36 cellular contexts compared by ENCODE assay signal in genomic region chr18:42861259-42861658, GRCh38.
"Had no signal": no experiment of that assay in that cellular context is flagged by ENCODE, and none has a peak within 500 bp of the region (broad histone marks: within the 10 kb centered on the region; RNA-seq: fewer than 3 reads in every experiment).

No MANE protein-coding gene starts in this region.

- H3K27ac ChIP-seq: brain microvascular endothelial cell, KMS-11, SJCRH30, SK-N-MC, WERI-Rb-1 had no signal

- H3K27me3 Mint-ChIP-seq: activated CD4-positive, alpha-beta memory T cell treated with anti-CD3 and anti-CD28 coated beads, Interleukin-2, amount 10 ng/mL, durations not matched to agents 7 days and 5 days; activated CD8-positive, alpha-beta memory T cell treated with anti-CD3 and anti-CD28 coated beads, Interleukin-2, amount 10 ng/mL, durations not matched to agents 7 days and 5 days; activated naive CD8-positive, alpha-beta T cell treated with anti-CD3 and anti-CD28 coated beads for 36 hours; activated T-helper 17 cell treated with anti-CD3 and anti-CD28 coated beads, Interleukin-2, amount 50 U/mL, for 72 hours; T-cell; T-helper 17 cell had no signal

- H3K27ac Mint-ChIP-seq: activated CD4-positive, alpha-beta memory T cell treated with anti-CD3 and anti-CD28 coated beads, Interleukin-2, amount 10 ng/mL, durations not matched to agents 7 days and 5 days; activated CD8-positive, alpha-beta memory T cell treated with anti-CD3 and anti-CD28 coated beads, Interleukin-2, amount 10 ng/mL, durations not matched to agents 7 days and 5 days; activated naive CD8-positive, alpha-beta T cell treated with anti-CD3 and anti-CD28 coated beads for 36 hours; activated T-cell treated with anti-CD3 and anti-CD28 coated beads, Interleukin-2, amount 50 U/mL, for 72 hours; activated T-helper 17 cell treated with anti-CD3 and anti-CD28 coated beads, Interleukin-2, amount 50 U/mL, for 72 hours; T-cell; T-helper 17 cell had no signal

- H3K4me1 ChIP-seq: SJCRH30 had no signal

- H3K27me3 ChIP-seq: brain microvascular endothelial cell, SJCRH30 had no signal

- H3K4me1 Mint-ChIP-seq: activated CD4-positive, alpha-beta memory T cell treated with anti-CD3 and anti-CD28 coated beads, Interleukin-2, amount 10 ng/mL, durations not matched to agents 7 days and 5 days; activated CD8-positive, alpha-beta memory T cell treated with anti-CD3 and anti-CD28 coated beads, Interleukin-2, amount 10 ng/mL, durations not matched to agents 7 days and 5 days; activated naive CD8-positive, alpha-beta T cell treated with anti-CD3 and anti-CD28 coated beads for 36 hours; activated T-helper 17 cell treated with anti-CD3 and anti-CD28 coated beads, Interleukin-2, amount 50 U/mL, for 72 hours; T-cell; T-helper 17 cell had no signal

- H3K4me3 ChIP-seq: SJCRH30, SK-N-MC had no signal

- H3K36me3 ChIP-seq: brain microvascular endothelial cell, SJCRH30, WERI-Rb-1 had no signal

- H3K9me3 ChIP-seq: SJCRH30 had no signal

- ATAC-seq: activated CD8-positive, alpha-beta memory T cell treated with anti-CD3 and anti-CD28 coated beads, Interleukin-2, amount 10 ng/mL, durations not matched to agents 7 days and 5 days; activated T-cell treated with anti-CD3 and anti-CD28 coated beads, Interleukin-2, amount 50 U/mL, for 72 hours; activated T-helper 17 cell treated with anti-CD3 and anti-CD28 coated beads, Interleukin-2, amount 50 U/mL, for 72 hours; Panc1; T-cell; T-helper 17 cell had no signal

- DNase-seq: activated CD4-positive, alpha-beta memory T cell treated with anti-CD3 and anti-CD28 coated beads, Interleukin-2, amount 10 ng/mL, durations not matched to agents 7 days and 5 days; activated CD4-positive, alpha-beta T cell treated with anti-CD3 and anti-CD28 coated beads for 1 hour; activated CD4-positive, alpha-beta T cell treated with anti-CD3 and anti-CD28 coated beads for 48 hours; activated CD4-positive, CD25-positive, alpha-beta regulatory T cell; activated CD8-positive, alpha-beta memory T cell treated with anti-CD3 and anti-CD28 coated beads for 24 hours; activated CD8-positive, alpha-beta memory T cell treated with anti-CD3 and anti-CD28 coated beads, Interleukin-2, amount 10 ng/mL, durations not matched to agents 7 days and 5 days; activated CD8-positive, alpha-beta memory T cell treated with anti-CD3 and anti-CD28 coated beads, Interleukin-2, amount 50 U/mL, for 48 hours; activated effector memory CD4-positive, alpha-beta T cell treated with anti-CD3 and anti-CD28 coated beads, Interleukin-2, amount 50 U/mL, for 16 hours; activated naive CD4-positive, alpha-beta T cell; activated naive CD4-positive, alpha-beta T cell treated with anti-CD3 and anti-CD28 coated beads, Interleukin-2, amount 50 U/mL, for 16 hours; activated naive CD8-positive, alpha-beta T cell treated with anti-CD3 and anti-CD28 coated beads for 36 hours; activated T-cell treated with anti-CD3 and anti-CD28 coated beads, Interleukin-2, amount 50 U/mL, for 1 hour; activated T-cell treated with anti-CD3 and anti-CD28 coated beads, Interleukin-2, amount 50 U/mL, for 72 hours; amniotic stem cell; aorta; brain microvascular endothelial cell; central memory CD4-positive, alpha-beta T cell; NCI-H1092 treated with DMSO at 0.1 percent for 48 hours; NCI-H1417; NCI-H1694 treated with DMSO at 0.1 percent for 48 hours; NCI-H2029 treated with DMSO at 0.1 percent for 48 hours; NCI-H2107; NCI-H2171; NCI-H510A; NCI-H526; NCI-H748 treated with DMSO at 0.1 percent for 48 hours; SHP77; SJCRH30; T-cell; T-helper 17 cell; T-helper 9 cell; WERI-Rb-1 had no signal

- H3K36me3 Mint-ChIP-seq: activated CD8-positive, alpha-beta memory T cell treated with anti-CD3 and anti-CD28 coated beads, Interleukin-2, amount 10 ng/mL, durations not matched to agents 7 days and 5 days; T-cell had no signal

- H3K4me3 Mint-ChIP-seq: activated CD4-positive, alpha-beta memory T cell treated with anti-CD3 and anti-CD28 coated beads, Interleukin-2, amount 10 ng/mL, durations not matched to agents 7 days and 5 days; activated CD8-positive, alpha-beta memory T cell treated with anti-CD3 and anti-CD28 coated beads, Interleukin-2, amount 10 ng/mL, durations not matched to agents 7 days and 5 days; activated naive CD8-positive, alpha-beta T cell treated with anti-CD3 and anti-CD28 coated beads for 36 hours; activated T-cell treated with anti-CD3 and anti-CD28 coated beads, Interleukin-2, amount 50 U/mL, for 72 hours; activated T-helper 17 cell treated with anti-CD3 and anti-CD28 coated beads, Interleukin-2, amount 50 U/mL, for 72 hours; T-cell; T-helper 17 cell had no signal
